ENCODE assay signal across 16 cellular contexts in genomic region chr1:170410391-170411146, GRCh38.
DNase-seq lines count a peak whose midpoint lies in the region; ATAC-seq and TF ChIP-seq lines count a peak whose summit lies in the region.
"Had no signal": no experiment of that assay in that cellular context is flagged by ENCODE, and none has a peak within 500 bp of the region (broad histone marks: within the 10 kb centered on the region; RNA-seq: fewer than 3 reads in every experiment).

No MANE protein-coding gene starts in this region.

- peak overlapping the region; percentile 70 for H3K27ac ChIP-seq in AG04450 (ENCODE audit: low read depth, low read length)

- H3K4me1 Mint-ChIP-seq in osteocyte (ENCODE audit: unreplicated experiment), result peaks cover 72% of the 10 kb centered on the region
- no peaks in the 10 kb centered on the region for H3K4me1 Mint-ChIP-seq in T-helper 17 cell
- H3K4me1 Mint-ChIP-seq: activated naive CD8-positive, alpha-beta T cell treated with anti-CD3 and anti-CD28 coated beads for 36 hours; naive thymus-derived CD8-positive, alpha-beta T cell; stimulated activated memory B cell treated with anti-CD40 and anti-IgM and Interleukin-4, amounts not matched to agents 10 μg/mL and 1 μg/mL and 100 μg/mL, for 72 hours had no signal

- DNase-seq in AG04450 (ENCODE audit: low read depth, low spot score) (no peak), RPMI7951 (ENCODE audit: low read depth) (peak; percentile 68), fibroblast of mammary gland (ENCODE audit: low read depth) (peak; percentile 95), osteocyte (ENCODE audit: extremely low spot score, unreplicated experiment) (no peak), SKM-1 treated with dmso at 0.1 percent for 144 hours (lab: John Stamatoyannopoulos, UW; ENCODE audit: unreplicated experiment) (no peak), NCI-H2081 treated with DMSO at 0.1 percent for 48 hours (lab: John Stamatoyannopoulos, UW) (no peak), T-helper 17 cell (no peak)
- DNase-seq: activated CD8-positive, alpha-beta memory T cell treated with anti-CD3 and anti-CD28 coated beads for 24 hours; activated naive CD8-positive, alpha-beta T cell treated with anti-CD3 and anti-CD28 coated beads for 36 hours; effector memory CD4-positive, alpha-beta T cell; GF-D8; H7; naive thymus-derived CD8-positive, alpha-beta T cell; NCI-H2029 treated with DMSO at 0.1 percent for 48 hours had no signal

- H3K9me3 ChIP-seq in AG04450 (ENCODE audit: control insufficient read depth, insufficient read depth, low read length), result no peaks in the 10 kb centered on the region
- H3K9me3 ChIP-seq in T-helper 17 cell (ENCODE audit: control insufficient read depth, low read length, poor library complexity, severe bottlenecking), result no peaks in the 10 kb centered on the region

- ATAC-seq in GM19035 (IDR thresholded peaks at IDR 0.05; ENCODE audit: unreplicated experiment), result no peak
- ATAC-seq in T-helper 17 cell, result no peak
- ATAC-seq: naive thymus-derived CD8-positive, alpha-beta T cell; stimulated activated memory B cell treated with anti-CD40 and anti-IgM and Interleukin-4, amounts not matched to agents 10 μg/mL and 1 μg/mL and 100 μg/mL, for 72 hours had no signal

- H3K27ac Mint-ChIP-seq in osteocyte (ENCODE audit: unreplicated experiment) (peak overlapping the region; percentile 93), T-helper 17 cell (no peak overlapping the region)
- H3K27ac Mint-ChIP-seq: activated naive CD8-positive, alpha-beta T cell treated with anti-CD3 and anti-CD28 coated beads for 36 hours; naive thymus-derived CD8-positive, alpha-beta T cell; stimulated activated memory B cell treated with anti-CD40 and anti-IgM and Interleukin-4, amounts not matched to agents 10 μg/mL and 1 μg/mL and 100 μg/mL, for 72 hours had no signal

- peaks cover 2% of the 10 kb centered on the region for H3K36me3 Mint-ChIP-seq in osteocyte (ENCODE audit: unreplicated experiment)
- H3K36me3 Mint-ChIP-seq in T-helper 17 cell (ENCODE audit: low read depth), result no peaks in the 10 kb centered on the region
- H3K36me3 Mint-ChIP-seq: activated naive CD8-positive, alpha-beta T cell treated with anti-CD3 and anti-CD28 coated beads for 36 hours; naive thymus-derived CD8-positive, alpha-beta T cell; stimulated activated memory B cell treated with anti-CD40 and anti-IgM and Interleukin-4, amounts not matched to agents 10 μg/mL and 1 μg/mL and 100 μg/mL, for 72 hours had no signal

- H3K4me3 Mint-ChIP-seq in osteocyte (ENCODE audit: unreplicated experiment) (peak overlapping the region; percentile 65), T-helper 17 cell (no peak overlapping the region)
- H3K4me3 Mint-ChIP-seq: activated naive CD8-positive, alpha-beta T cell treated with anti-CD3 and anti-CD28 coated beads for 36 hours; naive thymus-derived CD8-positive, alpha-beta T cell; stimulated activated memory B cell treated with anti-CD40 and anti-IgM and Interleukin-4, amounts not matched to agents 10 μg/mL and 1 μg/mL and 100 μg/mL, for 72 hours had no signal

- H3K27me3 ChIP-seq in AG04450 (ENCODE audit: control insufficient read depth, insufficient read depth, low read length), result no peaks in the 10 kb centered on the region

- H3K4me3 ChIP-seq in AG04450 (ENCODE audit: low read depth, low read length) (no peak overlapping the region), fibroblast of mammary gland (ENCODE audit: control insufficient read depth, low read depth, low read length) (no peak overlapping the region)

- H3K27me3 Mint-ChIP-seq in osteocyte (ENCODE audit: unreplicated experiment) (no peaks in the 10 kb centered on the region), T-helper 17 cell (peaks cover 19% of the 10 kb centered on the region)

- POLR2A ChIA-PET in AG04450 (lab: Yijun Ruan, JAX), result no interaction called here

- CTCF ChIA-PET in AG04450 (lab: Charles Lee), result no interaction called here

- peaks cover 3% of the 10 kb centered on the region for H3K9me3 Mint-ChIP-seq in osteocyte (ENCODE audit: unreplicated experiment)
- H3K9me3 Mint-ChIP-seq: activated naive CD8-positive, alpha-beta T cell treated with anti-CD3 and anti-CD28 coated beads for 36 hours; stimulated activated memory B cell treated with anti-CD40 and anti-IgM and Interleukin-4, amounts not matched to agents 10 μg/mL and 1 μg/mL and 100 μg/mL, for 72 hours had no signal

- TF ChIP-seq CTCF in AG04450 (IDR thresholded peaks at IDR 0.05; ENCODE audit: low read depth, low read length), result no peak
- TF ChIP-seq CTCF in fibroblast of mammary gland (conservative IDR thresholded peaks at IDR 0.05; ENCODE audit: control insufficient read depth, insufficient read depth, low read depth, low read length), result no peak
- TF ChIP-seq CTCF in osteocyte (IDR thresholded peaks at IDR 0.05), result no peak

Comparison
In these comparisons a context has a peak if more than half of its experiments do, and no peak if none do; other contexts are left out.
1. DNase-seq: peak in RPMI7951 (single experiment) and fibroblast of mammary gland (single experiment); none in AG04450 (single experiment), osteocyte (single experiment), SKM-1 treated with dmso at 0.1 percent for 144 hours (single experiment), NCI-H2081 treated with DMSO at 0.1 percent for 48 hours (single experiment) and T-helper 17 cell (0 of 3).